23 cellular contexts compared by ENCODE assay signal in the genomic region with DNA sequence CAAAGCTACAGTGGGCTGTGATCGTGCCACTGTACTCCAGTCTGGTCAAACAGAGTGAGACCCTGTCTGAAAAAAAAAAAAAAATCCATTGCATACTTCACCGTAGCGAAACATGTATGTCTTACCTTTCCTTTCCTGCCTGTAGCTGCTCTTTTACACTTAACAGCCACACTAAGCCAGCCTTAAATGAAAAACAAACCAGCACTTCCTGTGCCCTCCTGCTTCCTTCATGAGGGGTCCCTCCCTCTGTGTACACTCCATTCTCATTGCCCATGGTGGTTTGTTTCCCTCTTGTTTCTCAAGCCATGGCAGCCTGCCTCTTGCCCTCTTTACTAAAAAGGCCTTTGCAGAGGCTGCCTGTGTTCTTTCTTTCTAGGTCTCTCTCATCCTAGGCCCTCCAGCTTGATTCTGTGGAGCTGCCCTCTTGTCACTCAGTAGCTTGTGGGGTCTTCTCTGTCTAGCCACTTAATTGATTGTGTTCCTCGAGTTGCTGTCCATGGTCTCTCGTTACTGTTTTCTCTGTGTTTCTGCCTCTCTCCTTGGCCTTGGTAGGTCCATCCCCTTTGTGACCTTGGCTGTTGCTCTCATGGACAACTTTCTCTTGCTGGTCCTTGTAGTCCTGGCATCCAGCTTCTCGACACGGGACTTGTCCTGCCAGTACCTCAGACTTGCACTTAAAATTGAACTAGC. TPM values are rescaled to one million over a fixed set of nuclear protein-coding genes. Genes with fewer than 3 reads are reported as not detected.
A peak's percentile ranks its signal among the peaks of the same experiment; 100 is the strongest.
DNase-seq lines count a peak whose midpoint lies in the region; ATAC-seq and TF ChIP-seq lines count a peak whose summit lies in the region.
"Had no signal": no experiment of that assay in that cellular context is flagged by ENCODE, and none has a peak within 500 bp of the region (broad histone marks: within the 10 kb centered on the region; RNA-seq: fewer than 3 reads in every experiment).

No MANE protein-coding gene starts in this region.

- H3K4me1 Mint-ChIP-seq in activated naive CD8-positive, alpha-beta T cell (ENCODE audit: low read depth) = peaks cover 64% of the 10 kb centered on the region
- H3K4me1 Mint-ChIP-seq in activated naive CD8-positive, alpha-beta T cell treated with anti-CD3 and anti-CD28 coated beads, Interleukin-2, amount 50 U/mL, for 24 hours = peaks cover 50% of the 10 kb centered on the region
- H3K4me1 Mint-ChIP-seq in central memory CD8-positive, alpha-beta T cell = peaks cover 68% of the 10 kb centered on the region
- peaks cover 68% of the 10 kb centered on the region for H3K4me1 Mint-ChIP-seq in stimulated activated effector memory CD8-positive, alpha-beta T cell treated with anti-CD3 and anti-CD28 coated beads, Interleukin-12 subunit alpha, Interleukin-12 subunit beta, amount 100 ng/mL, for 72 hours

- TF ChIP-seq CTCF in RWPE1 (conservative IDR thresholded peaks at IDR 0.05; ENCODE audit: low read depth) = no peak

- peak overlapping the region; percentile 48 for H3K27ac Mint-ChIP-seq in activated naive CD8-positive, alpha-beta T cell
- H3K27ac Mint-ChIP-seq in activated naive CD8-positive, alpha-beta T cell treated with anti-CD3 and anti-CD28 coated beads, Interleukin-2, amount 50 U/mL, for 24 hours = no peak overlapping the region
- peak overlapping the region; percentile 88 for H3K27ac Mint-ChIP-seq in central memory CD8-positive, alpha-beta T cell (ENCODE audit: low read depth)
- peak overlapping the region; percentile 64 for H3K27ac Mint-ChIP-seq in stimulated activated effector memory CD8-positive, alpha-beta T cell treated with anti-CD3 and anti-CD28 coated beads, Interleukin-12 subunit alpha, Interleukin-12 subunit beta, amount 100 ng/mL, for 72 hours

- no peaks in the 10 kb centered on the region for H3K9me3 Mint-ChIP-seq in activated naive CD8-positive, alpha-beta T cell (ENCODE audit: low read depth)
- no peaks in the 10 kb centered on the region for H3K9me3 Mint-ChIP-seq in activated naive CD8-positive, alpha-beta T cell treated with anti-CD3 and anti-CD28 coated beads, Interleukin-2, amount 50 U/mL, for 24 hours
- no peaks in the 10 kb centered on the region for H3K9me3 Mint-ChIP-seq in central memory CD8-positive, alpha-beta T cell
- no peaks in the 10 kb centered on the region for H3K9me3 Mint-ChIP-seq in stimulated activated effector memory CD8-positive, alpha-beta T cell treated with anti-CD3 and anti-CD28 coated beads, Interleukin-12 subunit alpha, Interleukin-12 subunit beta, amount 100 ng/mL, for 72 hours

- no peak overlapping the region for H3K4me3 ChIP-seq in Jurkat, Clone E6-1 (ENCODE audit: low read length)
- H3K4me3 ChIP-seq: colonic mucosa, GM12878, hepatocyte, lung, prostate gland, smooth muscle cell had no signal

- H3K27ac ChIP-seq in RWPE1 = no peak overlapping the region
- H3K27ac ChIP-seq: colonic mucosa, hepatocyte, prostate gland had no signal

- H3K4me3 Mint-ChIP-seq in activated naive CD8-positive, alpha-beta T cell = peak overlapping the region; percentile 67
- no peak overlapping the region for H3K4me3 Mint-ChIP-seq in activated naive CD8-positive, alpha-beta T cell treated with anti-CD3 and anti-CD28 coated beads, Interleukin-2, amount 50 U/mL, for 24 hours
- peak overlapping the region; percentile 29 for H3K4me3 Mint-ChIP-seq in central memory CD8-positive, alpha-beta T cell
- no peak overlapping the region for H3K4me3 Mint-ChIP-seq in stimulated activated effector memory CD8-positive, alpha-beta T cell treated with anti-CD3 and anti-CD28 coated beads, Interleukin-12 subunit alpha, Interleukin-12 subunit beta, amount 100 ng/mL, for 72 hours

- H3K36me3 Mint-ChIP-seq in activated naive CD8-positive, alpha-beta T cell = no peaks in the 10 kb centered on the region
- H3K36me3 Mint-ChIP-seq in activated naive CD8-positive, alpha-beta T cell treated with anti-CD3 and anti-CD28 coated beads, Interleukin-2, amount 50 U/mL, for 24 hours (ENCODE audit: low read depth) = peaks cover 11% of the 10 kb centered on the region
- H3K36me3 Mint-ChIP-seq in central memory CD8-positive, alpha-beta T cell (ENCODE audit: insufficient read depth) = peaks cover 9% of the 10 kb centered on the region
- H3K36me3 Mint-ChIP-seq in stimulated activated effector memory CD8-positive, alpha-beta T cell treated with anti-CD3 and anti-CD28 coated beads, Interleukin-12 subunit alpha, Interleukin-12 subunit beta, amount 100 ng/mL, for 72 hours = peaks cover 46% of the 10 kb centered on the region

- ATAC-seq in activated naive CD8-positive, alpha-beta T cell treated with anti-CD3 and anti-CD28 coated beads, Interleukin-2, amount 50 U/mL, for 24 hours = no peak
- ATAC-seq in central memory CD8-positive, alpha-beta T cell (replicated peaks; ENCODE audit: extremely low read depth, poor library complexity, severe bottlenecking) = peak; percentile 54
- no peak for ATAC-seq in stimulated activated effector memory CD8-positive, alpha-beta T cell treated with anti-CD3 and anti-CD28 coated beads, Interleukin-12 subunit alpha, Interleukin-12 subunit beta, amount 100 ng/mL, for 72 hours
- no peak for ATAC-seq in HG03097 (IDR thresholded peaks at IDR 0.05; ENCODE audit: low FRiP score, unreplicated experiment)
- ATAC-seq: GM12878 had no signal

- no peaks in the 10 kb centered on the region for H3K27me3 Mint-ChIP-seq in activated naive CD8-positive, alpha-beta T cell
- no peaks in the 10 kb centered on the region for H3K27me3 Mint-ChIP-seq in activated naive CD8-positive, alpha-beta T cell treated with anti-CD3 and anti-CD28 coated beads, Interleukin-2, amount 50 U/mL, for 24 hours
- no peaks in the 10 kb centered on the region for H3K27me3 Mint-ChIP-seq in central memory CD8-positive, alpha-beta T cell

- no peak for DNase-seq in activated naive CD8-positive, alpha-beta T cell treated with anti-CD3 and anti-CD28 coated beads, Interleukin-2, amount 50 U/mL, for 24 hours
- peak; percentile 66 for DNase-seq in Jurkat, Clone E6-1 (ENCODE audit: low read depth, low spot score)
- DNase-seq in central memory CD8-positive, alpha-beta T cell (ENCODE audit: low spot score in 2 of 2) = no peak
- DNase-seq in stimulated activated effector memory CD8-positive, alpha-beta T cell treated with anti-CD3 and anti-CD28 coated beads, Interleukin-12 subunit alpha, Interleukin-12 subunit beta, amount 100 ng/mL, for 72 hours (ENCODE audit: low spot score in 2 of 2) = no peak
- no peak for DNase-seq in NCI-H1694 (lab: John Stamatoyannopoulos, UW)
- no peak for DNase-seq in RWPE1 (ENCODE audit: low spot score)
- DNase-seq: activated CD4-positive, CD25-positive, alpha-beta regulatory T cell treated with anti-CD3 and anti-CD28 coated beads, Interleukin-2, amount 50 U/mL, for 72 hours; colonic mucosa; GDM1; HCEC 1CT; Karpas-422; NCI-H1105 treated with DMSO at 0.1 percent for 48 hours; NCI-H2171 treated with DMSO at 0.1 percent for 48 hours; NCI-H774; stimulated activated CD4-positive, alpha-beta T cell treated with anti-CD3 and anti-CD28 coated beads, Interleukin-4, amount 100 ng/mL, for 24 hours had no signal

- CTCF ChIA-PET in RWPE1 (lab: Yijun Ruan, JAX) = interaction anchor here (0.7 kb wide), 1 partner anchor 393 kb away, joined by 4 read pairs; no protein-coding TSS in a partner anchor

- POLR2A ChIA-PET in RWPE1 (lab: Yijun Ruan, JAX; ENCODE audit: low non-redundant PET) = no interaction called here

RNA-seq across cellular contexts. Expression of gene MSANTD1, which starts 52.1 kb away (rescaled TPM):
- polyA plus RNA-seq in Jurkat, Clone E6-1 (2012; ENCODE audit: insufficient read depth, insufficient read length) = not detected
- polyA plus RNA-seq: keratinocyte had no signal

Comparison
In these comparisons a context has a peak if more than half of its experiments do, and no peak if none do; other contexts are left out.
1. H3K4me3 Mint-ChIP-seq: peak in activated naive CD8-positive, alpha-beta T cell (single experiment) and central memory CD8-positive, alpha-beta T cell (single experiment); none in activated naive CD8-positive, alpha-beta T cell treated with anti-CD3 and anti-CD28 coated beads, Interleukin-2, amount 50 U/mL, for 24 hours (single experiment) and stimulated activated effector memory CD8-positive, alpha-beta T cell treated with anti-CD3 and anti-CD28 coated beads, Interleukin-12 subunit alpha, Interleukin-12 subunit beta, amount 100 ng/mL, for 72 hours (single experiment).